17 cellular contexts compared by ENCODE assay signal in genomic region chr5:42500003-42500599, GRCh38.
DNase-seq lines count a peak whose midpoint lies in the region; ATAC-seq, FAIRE-seq and TF ChIP-seq lines count a peak whose summit lies in the region.
"Had no signal": no experiment of that assay in that cellular context is flagged by ENCODE, and none has a peak within 500 bp of the region (broad histone marks: within the 10 kb centered on the region; RNA-seq: fewer than 3 reads in every experiment).

No MANE protein-coding gene starts in this region.

- H3K4me3 ChIP-seq in PC-3 (ENCODE audit: low read length) (no peak overlapping the region), H1 (ENCODE audit: extremely low read depth in 1 of 4, insufficient read depth in 2 of 4, low read depth in 3 of 4, low read length in 4 of 4) (no peak overlapping the region), left ventricle myocardium inferior (no peak overlapping the region), psoas muscle (no peak overlapping the region), OCI-LY7 (ENCODE audit: low read depth, low read length, poor library complexity, severe bottlenecking) (no peak overlapping the region), neural progenitor cell (no peak overlapping the region)

- H3K27me3 Mint-ChIP-seq in neural progenitor cell (ENCODE audit: insufficient read depth, low read depth) = no peaks in the 10 kb centered on the region

- H3K4me1 Mint-ChIP-seq in neural progenitor cell = peaks cover 13% of the 10 kb centered on the region

- no peaks in the 10 kb centered on the region for H3K27me3 ChIP-seq in PC-3 (ENCODE audit: low read length)
- H3K27me3 ChIP-seq in H1 (replicated peaks in 1 of 4; ENCODE audit: control insufficient read depth in 3 of 4, extremely low read depth in 1 of 4, insufficient read depth in 3 of 4, low read length in 3 of 4) = no peaks in the 10 kb centered on the region
- no peaks in the 10 kb centered on the region for H3K27me3 ChIP-seq in left ventricle myocardium inferior (ENCODE audit: low read depth)
- H3K27me3 ChIP-seq in psoas muscle (ENCODE audit: insufficient read depth in 3 of 3, low read length in 2 of 3) = no peaks in the 10 kb centered on the region
- no peaks in the 10 kb centered on the region for H3K27me3 ChIP-seq in neural progenitor cell

- H3K27ac ChIP-seq in PC-3 (ENCODE audit: low read length) = peak overlapping the region; percentile 31
- no peak overlapping the region for H3K27ac ChIP-seq in H1 (ENCODE audit: low read depth, low read length)
- H3K27ac ChIP-seq in left ventricle myocardium inferior (replicated peaks) = peak overlapping the region; percentile 1
- H3K27ac ChIP-seq in psoas muscle = peak overlapping the region; percentile 72
- H3K27ac ChIP-seq in OCI-LY7 (ENCODE audit: low read depth, low read length, poor library complexity, severe bottlenecking) = no peak overlapping the region
- H3K27ac ChIP-seq in neural progenitor cell = no peak overlapping the region
- H3K27ac ChIP-seq: C4-2B had no signal

- no peak overlapping the region for H3K9ac ChIP-seq in PC-3 (ENCODE audit: low read length)
- H3K9ac ChIP-seq in H1 (replicated peaks in 1 of 4; ENCODE audit: extremely low read depth in 1 of 4, low read depth in 3 of 4, low read length in 3 of 4) = no peak overlapping the region
- no peak overlapping the region for H3K9ac ChIP-seq in neural progenitor cell

- no peak overlapping the region for H3K14ac ChIP-seq in H1 (ENCODE audit: insufficient read length)

- no peak overlapping the region for H4K5ac ChIP-seq in H1 (ENCODE audit: insufficient read length, low read depth, low read length)

- CTCF ChIA-PET in PC-3 (lab: Charles Lee) (no interaction called here), H1 (lab: Charles Lee; ENCODE audit: partially characterized antibody) (interaction anchor here (0.9 to 3.4 kb wide), 4 partner anchors 12 to 83 kb away, joined by 3 to 14 read pairs (median 4); no protein-coding TSS in a partner anchor), OCI-LY7 (lab: Charles Lee; ENCODE audit: unreplicated experiment) (no interaction called here)

- no peak for TF ChIP-seq RAD21 in H1 (IDR thresholded peaks at IDR 0.05 in 1 of 2, conservative IDR thresholded peaks at IDR 0.05 in 1 of 2; ENCODE audit: low read depth in 2 of 2, low read length in 2 of 2)

- H4K20me1 ChIP-seq in PC-3 (ENCODE audit: low read length) (no peaks in the 10 kb centered on the region), H1 (replicated peaks in 1 of 2; ENCODE audit: control insufficient read depth in 1 of 2, insufficient read depth in 2 of 2, low read length in 2 of 2) (no peaks in the 10 kb centered on the region), OCI-LY7 (ENCODE audit: insufficient read depth, low read length) (no peaks in the 10 kb centered on the region), neural progenitor cell (ENCODE audit: low read depth) (no peaks in the 10 kb centered on the region)

- no peak overlapping the region for H4K91ac ChIP-seq in H1 (replicated peaks; ENCODE audit: insufficient read length, low read length)

- no peak overlapping the region for H3K27ac Mint-ChIP-seq in neural progenitor cell

- H3K56ac ChIP-seq in H1 (replicated peaks; ENCODE audit: insufficient read length, low read depth, low read length) = no peak overlapping the region

- intact Hi-C loops in PC-3 (cut with micrococcal nuclease) = loop anchor here (2.0 to 10.0 kb wide), 4 partner anchors 63 to 275 kb away; no protein-coding TSS in a partner anchor
- intact Hi-C loops in left ventricle myocardium inferior (cut with micrococcal nuclease) = loop anchor here (10.0 kb wide), 1 partner anchor 75 kb away; the partner anchor contains the start of gene GHR
- intact Hi-C loops in psoas muscle (cut with DNase I) = loop anchor here in 1 of 2 donors (10.0 kb wide), 1 partner anchor 265 kb away; no protein-coding TSS in a partner anchor
- intact Hi-C loops in OCI-LY7 (cut with micrococcal nuclease; ENCODE audit: unreplicated experiment) = no loop called here

- POLR2A ChIA-PET in PC-3 (lab: Charles Lee; ENCODE audit: unreplicated experiment) = no interaction called here
- POLR2A ChIA-PET in H1 (lab: Charles Lee; ENCODE audit: partially characterized antibody) = no interaction called here
- POLR2A ChIA-PET in OCI-LY7 (lab: Charles Lee) = no interaction called here

- 88% methylated on average over 6 of the region's 6 CpGs; no CpG with 5 or more reads in 1 of the 2 experiments for WGBS in H1 (ENCODE audit: extremely low coverage in 1 of 2, insufficient coverage in 1 of 2, insufficient read length in 1 of 2, insufficient replicate concordance in 2 of 2, low coverage in 1 of 2, low lambda C conversion rate in 2 of 2, missing lambda C conversion rate in 1 of 2), 2 experiments
- 35 to 48% (median 40%) methylated on average over 6 of the region's 6 CpGs for WGBS in psoas muscle, 3 donors

- peak; percentile 79 for DNase-seq in PC-3
- DNase-seq in H1 (ENCODE audit: low read depth in 1 of 2, low spot score in 2 of 2) = no peak
- no peak for DNase-seq in left ventricle myocardium inferior
- DNase-seq in psoas muscle = no peak
- DNase-seq in OCI-LY7 (ENCODE audit: low spot score) = no peak
- no peak for DNase-seq in NCI-H1694 (lab: John Stamatoyannopoulos, UW)
- no peak for DNase-seq in epidermal melanocyte (ENCODE audit: insufficient read length, low spot score)
- DNase-seq in neural progenitor cell (ENCODE audit: low spot score) = no peak
- DNase-seq: KG1, NCI-H1048, NCI-H1436 treated with DMSO at 0.1 percent for 48 hours, NCI-H2081 treated with DMSO at 0.1 percent for 48 hours, NCI-H510A treated with DMSO at 0.1 percent for 48 hours, NCI-H82 had no signal

- no peak overlapping the region for H3K23ac ChIP-seq in H1 (ENCODE audit: insufficient read length)

- TF ChIP-seq POLR2A in H1 (IDR thresholded peaks at IDR 0.05; ENCODE audit: control extremely low read depth in 1 of 2, low read depth in 2 of 2, low read length in 2 of 2) = no peak

- H2BK15ac ChIP-seq in H1 (ENCODE audit: low read length) = no peak overlapping the region

- H4K8ac ChIP-seq in H1 (ENCODE audit: extremely low read depth, insufficient read depth, low read length) = no peak overlapping the region

- H3K9me3 Mint-ChIP-seq in neural progenitor cell = no peaks in the 10 kb centered on the region

- H2BK120ac ChIP-seq in H1 (replicated peaks; ENCODE audit: low read depth, low read length) = no peak overlapping the region

- H3K4me2 ChIP-seq in PC-3 (ENCODE audit: low read length) (peak overlapping the region; percentile 51), H1 (ENCODE audit: insufficient read depth in 1 of 2, low read depth in 2 of 2, low read length in 2 of 2) (no peak overlapping the region), OCI-LY7 (ENCODE audit: low read length) (no peak overlapping the region), neural progenitor cell (no peak overlapping the region)

- peaks cover 22% of the 10 kb centered on the region for H3K4me1 ChIP-seq in PC-3 (ENCODE audit: insufficient read depth, low read length)
- peaks cover 0 to 6% (median 2%) of the 10 kb centered on the region in 4 experiments; a peak in 4 of 7 replicates for H3K4me1 ChIP-seq in H1 (replicated peaks in 1 of 4; ENCODE audit: control insufficient read depth in 3 of 4, insufficient read depth in 4 of 4, low read length in 3 of 4)
- peaks cover 73% of the 10 kb centered on the region for H3K4me1 ChIP-seq in left ventricle myocardium inferior
- peaks cover 72% of the 10 kb centered on the region for H3K4me1 ChIP-seq in psoas muscle
- no peaks in the 10 kb centered on the region for H3K4me1 ChIP-seq in OCI-LY7 (ENCODE audit: insufficient read depth, low read length, poor library complexity, severe bottlenecking)
- H3K4me1 ChIP-seq in neural progenitor cell = peaks cover 12% of the 10 kb centered on the region

- TF ChIP-seq CTCF in PC-3 (conservative IDR thresholded peaks at IDR 0.05; ENCODE audit: low read depth, low read length) = no peak
- no peak for TF ChIP-seq CTCF in H1 (IDR thresholded peaks at IDR 0.05; ENCODE audit: control extremely low read depth in 1 of 3, insufficient read depth in 1 of 3, low read depth in 1 of 3, low read length in 3 of 3)
- no peak for TF ChIP-seq CTCF in left ventricle myocardium inferior (IDR thresholded peaks at IDR 0.05; ENCODE audit: borderline replicate concordance)
- TF ChIP-seq CTCF in psoas muscle (IDR thresholded peaks at IDR 0.05) = no peak
- no peak for TF ChIP-seq CTCF in OCI-LY7 (conservative IDR thresholded peaks at IDR 0.05; ENCODE audit: low read length)
- no peak for TF ChIP-seq CTCF in neural progenitor cell (IDR thresholded peaks at IDR 0.05)

- no peaks in the 10 kb centered on the region for H3F3A ChIP-seq in PC-3 (ENCODE audit: low read length, unreplicated experiment)
- no peaks in the 10 kb centered on the region for H3F3A ChIP-seq in neural progenitor cell (ENCODE audit: low read depth)

- no peak overlapping the region for H2BK5ac ChIP-seq in H1 (ENCODE audit: low read depth, low read length)

- H3K4ac ChIP-seq in H1 (replicated peaks; ENCODE audit: insufficient read length, low read depth, low read length) = no peak overlapping the region

- no peak overlapping the region for H2AK5ac ChIP-seq in H1 (ENCODE audit: low read depth, low read length)

- no peaks in the 10 kb centered on the region for H3K9me3 ChIP-seq in PC-3 (ENCODE audit: low read length)
- no peaks in the 10 kb centered on the region for H3K9me3 ChIP-seq in H1 (ENCODE audit: insufficient read depth in 2 of 2, low read depth in 1 of 2, low read length in 1 of 2)
- H3K9me3 ChIP-seq in left ventricle myocardium inferior (replicated peaks) = no peaks in the 10 kb centered on the region
- no peaks in the 10 kb centered on the region for H3K9me3 ChIP-seq in psoas muscle
- no peaks in the 10 kb centered on the region for H3K9me3 ChIP-seq in OCI-LY7 (ENCODE audit: low read length)
- no peaks in the 10 kb centered on the region for H3K9me3 ChIP-seq in neural progenitor cell (ENCODE audit: low read depth)

- H3K9me2 ChIP-seq in PC-3 (replicated peaks; ENCODE audit: low read length) (no peaks in the 10 kb centered on the region), OCI-LY7 (ENCODE audit: insufficient read depth, low read length) (no peaks in the 10 kb centered on the region)

- H3K79me1 ChIP-seq in H1 (ENCODE audit: low read depth, low read length) = no peaks in the 10 kb centered on the region

- H2AFZ ChIP-seq in PC-3 (ENCODE audit: low read length) = no peak overlapping the region
- H2AFZ ChIP-seq in H1 (ENCODE audit: low read length) = no peak overlapping the region
- H2AFZ ChIP-seq in OCI-LY7 (ENCODE audit: low read length) = no peak overlapping the region
- H2AFZ ChIP-seq in neural progenitor cell (replicated peaks) = no peak overlapping the region

- H3K79me2 ChIP-seq in PC-3 (ENCODE audit: low read length) (no peaks in the 10 kb centered on the region), H1 (ENCODE audit: control insufficient read depth in 1 of 2, insufficient read depth in 2 of 2, low read length in 2 of 2) (no peaks in the 10 kb centered on the region), OCI-LY7 (ENCODE audit: insufficient read depth, low read depth, low read length) (no peaks in the 10 kb centered on the region), neural progenitor cell (ENCODE audit: low read depth) (no peaks in the 10 kb centered on the region)

- H2BK12ac ChIP-seq in H1 (ENCODE audit: low read depth, low read length) = 0 out of 2 replicates have a peak overlapping the region, but pooled peaks have one; percentile 29

- BruUV-seq in PC-3 (replicated peaks; lab: Mats Ljungman, UMichigan) (no TSS peak), OCI-LY7 (replicated peaks; lab: Mats Ljungman, UMichigan) (no TSS peak)

- no peak for FAIRE-seq in H1 (lab: Jason Lieb, UNC)
- FAIRE-seq: GM12892 had no signal

- H3K36me3 Mint-ChIP-seq in neural progenitor cell = no peaks in the 10 kb centered on the region

- no peak overlapping the region for H3K18ac ChIP-seq in H1 (ENCODE audit: extremely low read depth, low read length)

- no peaks in the 10 kb centered on the region for H3K23me2 ChIP-seq in H1 (ENCODE audit: low read depth, low read length)

- ATAC-seq in PC-3 (peak; percentile 93), psoas muscle (no peak)
- ATAC-seq: Panc1 had no signal

- no peak for TF ChIP-seq EP300 in H1 (IDR thresholded peaks at IDR 0.05; ENCODE audit: borderline replicate concordance in 1 of 2, low read depth in 2 of 2, low read length in 2 of 2)

- no peaks in the 10 kb centered on the region for H3K36me3 ChIP-seq in PC-3 (ENCODE audit: low read depth, low read length)
- no peaks in the 10 kb centered on the region for H3K36me3 ChIP-seq in H1 (ENCODE audit: control insufficient read depth in 2 of 4, insufficient read depth in 4 of 4, low read length in 3 of 4)
- H3K36me3 ChIP-seq in left ventricle myocardium inferior = no peaks in the 10 kb centered on the region
- H3K36me3 ChIP-seq in psoas muscle (ENCODE audit: insufficient read depth in 1 of 2, low read depth in 1 of 2) = no peaks in the 10 kb centered on the region
- no peaks in the 10 kb centered on the region for H3K36me3 ChIP-seq in OCI-LY7 (ENCODE audit: insufficient read depth, low read length)
- H3K36me3 ChIP-seq in neural progenitor cell = no peaks in the 10 kb centered on the region

- no peak overlapping the region for H3K4me3 Mint-ChIP-seq in neural progenitor cell

- H2BK20ac ChIP-seq in H1 (ENCODE audit: low read length) = no peak overlapping the region

Comparison
In these comparisons a context has a peak if more than half of its experiments do, and no peak if none do; other contexts are left out.
1. H3K27ac ChIP-seq: peak in PC-3 (single experiment), left ventricle myocardium inferior (single experiment) and psoas muscle (single experiment); none in H1 (single experiment), OCI-LY7 (single experiment) and neural progenitor cell (single experiment).